ENCODE assay signal across 14 cellular contexts in genomic region chr18:5104246-5104645, GRCh38.
A peak's percentile ranks its signal among the peaks of the same experiment; 100 is the strongest.
DNase-seq lines count a peak whose midpoint lies in the region; ATAC-seq, FAIRE-seq and TF ChIP-seq lines count a peak whose summit lies in the region.
"Had no signal": no experiment of that assay in that cellular context is flagged by ENCODE, and none has a peak within 500 bp of the region (broad histone marks: within the 10 kb centered on the region; RNA-seq: fewer than 3 reads in every experiment).

No MANE protein-coding gene starts in this region.

- H3K27ac Mint-ChIP-seq in stimulated activated naive CD8-positive, alpha-beta T cell treated with anti-CD3 and anti-CD28 coated beads, Interleukin-15, Interleukin-2, amounts not matched to agents 100 ng/mL and 50 ng/mL, for 24 hours = peak overlapping the region; percentile 71
- peak overlapping the region in 1 of 8 donors; percentile 62 for H3K27ac Mint-ChIP-seq in CD8-positive, alpha-beta memory T cell
- H3K27ac Mint-ChIP-seq: CD14-positive monocyte; CD8-positive, alpha-beta T cell had no signal

- H3K27me3 Mint-ChIP-seq in stimulated activated naive CD8-positive, alpha-beta T cell treated with anti-CD3 and anti-CD28 coated beads, Interleukin-15, Interleukin-2, amounts not matched to agents 100 ng/mL and 50 ng/mL, for 24 hours = no peaks in the 10 kb centered on the region
- peaks cover 4 to 5% of the 10 kb centered on the region in 2 donors for H3K27me3 Mint-ChIP-seq in CD8-positive, alpha-beta memory T cell

- H3K23me2 ChIP-seq in H1 (ENCODE audit: low read depth, low read length) = no peaks in the 10 kb centered on the region

- H2BK120ac ChIP-seq in H1 (replicated peaks; ENCODE audit: low read depth, low read length) = no peak overlapping the region

- peaks cover 5% of the 10 kb centered on the region for H3K4me1 Mint-ChIP-seq in stimulated activated naive CD8-positive, alpha-beta T cell treated with anti-CD3 and anti-CD28 coated beads, Interleukin-15, Interleukin-2, amounts not matched to agents 100 ng/mL and 50 ng/mL, for 24 hours (ENCODE audit: low read depth)
- peaks cover 0 to 2% (median 0%) of the 10 kb centered on the region in 3 donors for H3K4me1 Mint-ChIP-seq in CD8-positive, alpha-beta memory T cell
- H3K4me1 Mint-ChIP-seq: CD14-positive monocyte had no signal

- H2AFZ ChIP-seq in H1 (ENCODE audit: low read length) = no peak overlapping the region

- peak overlapping the region in 1 of 4 experiments; percentile 12; a peak in 1 of 8 replicates for H3K4me3 ChIP-seq in H1 (ENCODE audit: extremely low read depth in 1 of 4, insufficient read depth in 2 of 4, low read depth in 3 of 4, low read length in 4 of 4)
- no peak overlapping the region for H3K4me3 ChIP-seq in CD8-positive, alpha-beta memory T cell (ENCODE audit: low read length)

- no peak for TF ChIP-seq EP300 in H1 (IDR thresholded peaks at IDR 0.05; ENCODE audit: borderline replicate concordance in 1 of 2, low read depth in 2 of 2, low read length in 2 of 2)

- H2BK15ac ChIP-seq in H1 (ENCODE audit: low read length) = no peak overlapping the region

- ATAC-seq in stimulated activated naive CD8-positive, alpha-beta T cell treated with anti-CD3 and anti-CD28 coated beads, Interleukin-15, Interleukin-2, amounts not matched to agents 100 U/mL and 50 U/mL, for 24 hours = no peak
- no peak for ATAC-seq in GM21786 (IDR thresholded peaks at IDR 0.05; ENCODE audit: unreplicated experiment)
- ATAC-seq: CD8-positive, alpha-beta T cell; HCT116 had no signal

- no peak for TF ChIP-seq POLR2A in H1 (IDR thresholded peaks at IDR 0.05; ENCODE audit: control extremely low read depth in 1 of 2, low read depth in 2 of 2, low read length in 2 of 2)

- CTCF ChIA-PET in H1 (lab: Charles Lee; ENCODE audit: partially characterized antibody) = interaction anchor here (1.1 to 3.3 kb wide), 3 partner anchors 29 to 96 kb away, joined by 3 to 11 read pairs (median 3); no protein-coding TSS in a partner anchor
- CTCF ChIA-PET in CD8-positive, alpha-beta memory T cell (lab: Charles Lee) = no interaction called here

- no peak for DNase-seq in stimulated activated naive CD8-positive, alpha-beta T cell treated with anti-CD3 and anti-CD28 coated beads, Interleukin-15, Interleukin-2, amounts not matched to agents 100 U/mL and 50 U/mL, for 24 hours
- DNase-seq in H1 (ENCODE audit: low read depth in 1 of 2, low spot score in 2 of 2) (peak in 1 of 2 experiments; percentile 44), iPS-NIHi11 (ENCODE audit: low spot score) (peak; percentile 32), mesenteric fat pad (ENCODE audit: low spot score) (no peak), NCI-H1092 (lab: John Stamatoyannopoulos, UW) (no peak)
- DNase-seq in CD8-positive, alpha-beta memory T cell = no peak
- DNase-seq: Caco-2; CD8-positive, alpha-beta T cell; GOT3 had no signal

- H4K5ac ChIP-seq in H1 (ENCODE audit: insufficient read length, low read depth, low read length) = no peak overlapping the region

- H3K9ac ChIP-seq in H1 (replicated peaks in 1 of 4; ENCODE audit: extremely low read depth in 1 of 4, low read depth in 3 of 4, low read length in 3 of 4) = no peak overlapping the region

- H3K4me1 ChIP-seq in H1 (replicated peaks in 1 of 4; ENCODE audit: control insufficient read depth in 3 of 4, insufficient read depth in 4 of 4, low read length in 3 of 4) = peaks cover 0 to 4% (median 0%) of the 10 kb centered on the region in 4 experiments; a peak in 2 of 7 replicates
- no peaks in the 10 kb centered on the region for H3K4me1 ChIP-seq in CD8-positive, alpha-beta memory T cell (ENCODE audit: insufficient read depth, low read length)
- H3K4me1 ChIP-seq: Caco-2 had no signal

- POLR2A ChIA-PET in H1 (lab: Charles Lee; ENCODE audit: partially characterized antibody) = no interaction called here
- POLR2A ChIA-PET in CD8-positive, alpha-beta memory T cell (lab: Charles Lee) = no interaction called here

- H3K27me3 ChIP-seq in H1 (replicated peaks in 1 of 4; ENCODE audit: control insufficient read depth in 3 of 4, extremely low read depth in 1 of 4, insufficient read depth in 3 of 4, low read length in 3 of 4) = no peaks in the 10 kb centered on the region
- no peaks in the 10 kb centered on the region for H3K27me3 ChIP-seq in CD8-positive, alpha-beta memory T cell (ENCODE audit: insufficient read depth, low read length, poor library complexity, severe bottlenecking)

- H3K18ac ChIP-seq in H1 (ENCODE audit: extremely low read depth, low read length) = no peak overlapping the region

- H4K20me1 ChIP-seq in H1 (replicated peaks in 1 of 2; ENCODE audit: control insufficient read depth in 1 of 2, insufficient read depth in 2 of 2, low read length in 2 of 2) = no peaks in the 10 kb centered on the region

- H3K36me3 Mint-ChIP-seq in stimulated activated naive CD8-positive, alpha-beta T cell treated with anti-CD3 and anti-CD28 coated beads, Interleukin-15, Interleukin-2, amounts not matched to agents 100 ng/mL and 50 ng/mL, for 24 hours (ENCODE audit: low read depth) = no peaks in the 10 kb centered on the region
- no peaks in the 10 kb centered on the region for H3K36me3 Mint-ChIP-seq in CD8-positive, alpha-beta memory T cell
- H3K36me3 Mint-ChIP-seq: CD14-positive monocyte; CD8-positive, alpha-beta T cell had no signal

- H2BK20ac ChIP-seq in H1 (ENCODE audit: low read length) = no peak overlapping the region

- no peak overlapping the region for H3K56ac ChIP-seq in H1 (replicated peaks; ENCODE audit: insufficient read length, low read depth, low read length)

- no peak overlapping the region for H2AK5ac ChIP-seq in H1 (ENCODE audit: low read depth, low read length)

- H4K8ac ChIP-seq in H1 (ENCODE audit: extremely low read depth, insufficient read depth, low read length) = no peak overlapping the region

- no peak for TF ChIP-seq CTCF in H1 (IDR thresholded peaks at IDR 0.05; ENCODE audit: control extremely low read depth in 1 of 3, insufficient read depth in 1 of 3, low read depth in 1 of 3, low read length in 3 of 3)

- H3K14ac ChIP-seq in H1 (ENCODE audit: insufficient read length) = no peak overlapping the region

- TF ChIP-seq RAD21 in H1 (IDR thresholded peaks at IDR 0.05 in 1 of 2, conservative IDR thresholded peaks at IDR 0.05 in 1 of 2; ENCODE audit: low read depth in 2 of 2, low read length in 2 of 2) = no peak

- no peak overlapping the region for H3K23ac ChIP-seq in H1 (ENCODE audit: insufficient read length)

- peak; percentile 48 for FAIRE-seq in H1 (lab: Jason Lieb, UNC)

- H3K4me2 ChIP-seq in H1 (ENCODE audit: insufficient read depth in 1 of 2, low read depth in 2 of 2, low read length in 2 of 2) = peak overlapping the region in 1 of 2 experiments; percentile 36; a peak in 2 of 4 replicates

- WGBS in H1 (ENCODE audit: extremely low coverage in 1 of 2, insufficient coverage in 1 of 2, insufficient read length in 1 of 2, insufficient replicate concordance in 2 of 2, low coverage in 1 of 2, low lambda C conversion rate in 2 of 2, missing lambda C conversion rate in 1 of 2), 2 experiments = 28% methylated on average over 3 of the region's 3 CpGs; no CpG with 5 or more reads in 1 of the 2 experiments

- no peak overlapping the region for H2BK5ac ChIP-seq in H1 (ENCODE audit: low read depth, low read length)

- H3K79me2 ChIP-seq in H1 (ENCODE audit: control insufficient read depth in 1 of 2, insufficient read depth in 2 of 2, low read length in 2 of 2) = no peaks in the 10 kb centered on the region

- H3K27ac ChIP-seq in H1 (ENCODE audit: low read depth, low read length) = no peak overlapping the region
- no peak overlapping the region for H3K27ac ChIP-seq in CD8-positive, alpha-beta memory T cell (ENCODE audit: low read depth, low read length)
- H3K27ac ChIP-seq: 22Rv1 had no signal

- no peaks in the 10 kb centered on the region for H3K79me1 ChIP-seq in H1 (ENCODE audit: low read depth, low read length)

- no peak overlapping the region for H3K4me3 Mint-ChIP-seq in stimulated activated naive CD8-positive, alpha-beta T cell treated with anti-CD3 and anti-CD28 coated beads, Interleukin-15, Interleukin-2, amounts not matched to agents 100 ng/mL and 50 ng/mL, for 24 hours
- H3K4me3 Mint-ChIP-seq in CD8-positive, alpha-beta memory T cell = no peak overlapping the region
- H3K4me3 Mint-ChIP-seq: CD14-positive monocyte; CD8-positive, alpha-beta T cell had no signal

- H3K36me3 ChIP-seq in H1 (ENCODE audit: control insufficient read depth in 2 of 4, insufficient read depth in 4 of 4, low read length in 3 of 4) = no peaks in the 10 kb centered on the region; a peak in 1 of 8 replicates
- H3K36me3 ChIP-seq in CD8-positive, alpha-beta memory T cell (ENCODE audit: insufficient read depth, low read length) = no peaks in the 10 kb centered on the region

- H3K9me3 ChIP-seq in H1 (ENCODE audit: insufficient read depth in 2 of 2, low read depth in 1 of 2, low read length in 1 of 2) = no peaks in the 10 kb centered on the region
- no peaks in the 10 kb centered on the region for H3K9me3 ChIP-seq in CD8-positive, alpha-beta memory T cell (ENCODE audit: low read length)
- H3K9me3 ChIP-seq: Caco-2 had no signal

- H3K4ac ChIP-seq in H1 (replicated peaks; ENCODE audit: insufficient read length, low read depth, low read length) = no peak overlapping the region

- no peaks in the 10 kb centered on the region for H3K9me3 Mint-ChIP-seq in stimulated activated naive CD8-positive, alpha-beta T cell treated with anti-CD3 and anti-CD28 coated beads, Interleukin-15, Interleukin-2, amounts not matched to agents 100 ng/mL and 50 ng/mL, for 24 hours
- H3K9me3 Mint-ChIP-seq in CD8-positive, alpha-beta memory T cell = no peaks in the 10 kb centered on the region
- H3K9me3 Mint-ChIP-seq: CD8-positive, alpha-beta T cell had no signal

- H4K91ac ChIP-seq in H1 (replicated peaks; ENCODE audit: insufficient read length, low read length) = no peak overlapping the region

- H2BK12ac ChIP-seq in H1 (ENCODE audit: low read depth, low read length) = no peak overlapping the region

TF ChIP-seq in H1, 55 proteins besides CTCF, POLR2A, EP300 and RAD21 (continues in another document):
- no peak for TF ChIP-seq POU5F1 (IDR thresholded peaks at IDR 0.05; ENCODE audit: low read depth, low read length)
- no peak for TF ChIP-seq USF2 (IDR thresholded peaks at IDR 0.05; ENCODE audit: low read length)
